19 cellular contexts compared by ENCODE assay signal in genomic region chr13:103815619-103816018, GRCh38.
"Had no signal": no experiment of that assay in that cellular context is flagged by ENCODE, and none has a peak within 500 bp of the region (broad histone marks: within the 10 kb centered on the region; RNA-seq: fewer than 3 reads in every experiment).

No MANE protein-coding gene starts in this region.

- H3K27ac ChIP-seq: colonic mucosa, esophagus squamous epithelium, parathyroid adenoma, tibial artery had no signal

- DNase-seq: activated CD4-positive, alpha-beta T cell treated with anti-CD3 and anti-CD28 coated beads, Interleukin-2, amount 50 U/mL, for 1 hour; activated naive CD8-positive, alpha-beta T cell treated with anti-CD3 and anti-CD28 coated beads for 36 hours; caudate nucleus; colonic mucosa; esophagus squamous epithelium; foreskin melanocyte; head of caudate nucleus; immature natural killer cell; left cardiac atrium; midbrain; naive B cell; stimulated activated CD4-positive, alpha-beta T cell treated with anti-CD3 and anti-CD28 coated beads, Interleukin-2, amount 100 ng/mL, for 48 hours; tibial artery had no signal

- ATAC-seq: activated CD4-positive, CD25-positive, alpha-beta regulatory T cell treated with anti-CD3 and anti-CD28 coated beads, Interleukin-2, amount 50 U/mL, for 24 hours; left cardiac atrium; stimulated activated memory B cell treated with anti-CD40 and anti-IgM and Interleukin-4, amounts not matched to agents 10 μg/mL and 1 μg/mL and 100 μg/mL, for 72 hours had no signal

- H3K4me1 ChIP-seq: colonic mucosa, esophagus squamous epithelium, parathyroid adenoma, tibial artery had no signal

- H3K27ac Mint-ChIP-seq: activated naive CD8-positive, alpha-beta T cell treated with anti-CD3 and anti-CD28 coated beads for 36 hours; activated T-helper 1 cell treated with anti-CD3 and anti-CD28 coated beads, Interleukin-12 subunit alpha, Interleukin-12 subunit beta, Interleukin-2, Interleukin-4 antibody, amounts not matched to agents 30 ng/mL and 10 ng/mL and 1 ng/mL, durations not matched to agents 14 hours and 24 hours and 36 hours; immature natural killer cell; naive B cell; stimulated activated memory B cell treated with anti-CD40 and anti-IgM and Interleukin-4, amounts not matched to agents 10 μg/mL and 1 μg/mL and 100 μg/mL, for 72 hours; T-helper 2 cell treated with Interferon-gamma antibody and Interleukin-4, amounts not matched to agents 5 μg/mL and 100 μg/mL, for 36 hours had no signal

- H3K27me3 Mint-ChIP-seq: activated naive CD8-positive, alpha-beta T cell treated with anti-CD3 and anti-CD28 coated beads for 36 hours; naive B cell; stimulated activated memory B cell treated with anti-CD40 and anti-IgM and Interleukin-4, amounts not matched to agents 10 μg/mL and 1 μg/mL and 100 μg/mL, for 72 hours had no signal

- H3K36me3 Mint-ChIP-seq: activated naive CD8-positive, alpha-beta T cell treated with anti-CD3 and anti-CD28 coated beads for 36 hours; immature natural killer cell; naive B cell; stimulated activated memory B cell treated with anti-CD40 and anti-IgM and Interleukin-4, amounts not matched to agents 10 μg/mL and 1 μg/mL and 100 μg/mL, for 72 hours had no signal

- H3K27me3 ChIP-seq: colonic mucosa, esophagus squamous epithelium, tibial artery had no signal

- H3K4me1 Mint-ChIP-seq: activated naive CD8-positive, alpha-beta T cell treated with anti-CD3 and anti-CD28 coated beads for 36 hours; immature natural killer cell; naive B cell; stimulated activated memory B cell treated with anti-CD40 and anti-IgM and Interleukin-4, amounts not matched to agents 10 μg/mL and 1 μg/mL and 100 μg/mL, for 72 hours had no signal

- H3K36me3 ChIP-seq: colonic mucosa, esophagus squamous epithelium, tibial artery had no signal

- H3K4me3 ChIP-seq: colonic mucosa, esophagus squamous epithelium, lung, tibial artery had no signal

- H3K4me3 Mint-ChIP-seq: activated naive CD8-positive, alpha-beta T cell treated with anti-CD3 and anti-CD28 coated beads for 36 hours; activated T-helper 1 cell treated with anti-CD3 and anti-CD28 coated beads, Interleukin-12 subunit alpha, Interleukin-12 subunit beta, Interleukin-2, Interleukin-4 antibody, amounts not matched to agents 30 ng/mL and 10 ng/mL and 1 ng/mL, durations not matched to agents 14 hours and 24 hours and 36 hours; immature natural killer cell; naive B cell; stimulated activated memory B cell treated with anti-CD40 and anti-IgM and Interleukin-4, amounts not matched to agents 10 μg/mL and 1 μg/mL and 100 μg/mL, for 72 hours; T-helper 2 cell treated with Interferon-gamma antibody and Interleukin-4, amounts not matched to agents 5 μg/mL and 100 μg/mL, for 36 hours had no signal

- H3K9me3 ChIP-seq: colonic mucosa, esophagus squamous epithelium, tibial artery had no signal
